Comparison of ENCODE assay signal across 10 cellular contexts in the genomic region with DNA sequence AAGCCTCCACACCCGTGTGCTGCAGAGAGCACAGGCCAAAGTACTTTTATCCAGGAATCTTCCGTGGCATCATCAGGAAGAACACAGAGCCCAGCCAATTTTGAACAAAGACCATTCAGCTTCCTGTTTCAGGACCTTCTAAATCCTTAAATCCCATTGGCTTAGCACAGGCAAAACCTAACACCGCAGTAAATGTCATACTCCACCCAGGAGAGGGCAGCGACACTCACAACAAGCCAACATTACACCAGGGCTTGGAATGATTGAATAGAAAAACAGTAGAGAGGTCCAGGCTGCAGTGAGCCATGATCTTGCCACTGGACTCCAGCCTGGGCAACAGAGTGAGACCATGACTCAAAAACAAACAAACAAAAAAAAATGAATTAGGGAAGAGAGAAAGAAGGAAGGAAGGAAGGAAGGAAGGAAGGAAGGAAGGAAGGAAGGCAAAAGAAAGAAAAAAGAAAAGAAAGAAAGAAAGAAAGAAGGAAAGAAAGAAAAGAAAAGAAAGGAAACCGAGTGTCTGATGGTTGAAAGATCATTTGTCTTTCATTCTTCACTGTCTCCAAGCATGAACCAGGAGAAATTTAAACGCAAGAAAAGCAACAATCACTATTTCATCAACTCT.
DNase-seq lines count a peak whose midpoint lies in the region; ATAC-seq, FAIRE-seq and TF ChIP-seq lines count a peak whose summit lies in the region.
"Had no signal": no experiment of that assay in that cellular context is flagged by ENCODE, and none has a peak within 500 bp of the region (broad histone marks: within the 10 kb centered on the region; RNA-seq: fewer than 3 reads in every experiment).

No MANE protein-coding gene starts in this region.

- TF ChIP-seq CTCF in WTC11 (IDR thresholded peaks at IDR 0.05) (no peak), neural crest cell (conservative IDR thresholded peaks at IDR 0.05) (peak; percentile 24)

- POLR2A ChIA-PET in WTC11 (lab: Charles Lee): interaction anchor here (0.7 kb wide), 1 partner anchor 984 kb away, joined by 3 read pairs; no protein-coding TSS in a partner anchor

- CTCF ChIA-PET in WTC11 (lab: Charles Lee): interaction anchor here (0.7 to 2.1 kb wide), 6 partner anchors 21 to 131 kb away, joined by 3 to 11 read pairs (median 4); no protein-coding TSS in a partner anchor

- intact Hi-C loops in Right ventricle myocardium superior (cut with DNase I): no loop called here

- H3K27ac Mint-ChIP-seq in WTC11 (no peak overlapping the region; the same call in 1 of the 2 replicates), neural crest cell (ENCODE audit: unreplicated experiment) (no peak overlapping the region)

- DNase-seq in HTR-8/SVneo (ENCODE audit: insufficient read length, low spot score) (peak; percentile 21), WTC11 (ENCODE audit: low spot score) (peak; percentile 25), neural crest cell (ENCODE audit: low read depth, low spot score) (no peak), SKM-1 (lab: John Stamatoyannopoulos, UW; ENCODE audit: unreplicated experiment) (no peak), Right ventricle myocardium superior (no peak)
- DNase-seq in activated CD4-positive, alpha-beta T cell treated with anti-CD3 and anti-CD28 coated beads, Interleukin-2, amount 50 U/mL, for 4 hours: no peak
- DNase-seq: T-helper 1 cell had no signal

- H3K4me3 Mint-ChIP-seq in WTC11 (peak overlapping the region; percentile 34; the same call in 1 of the 2 replicates), neural crest cell (peak overlapping the region; percentile 0)
- H3K4me3 Mint-ChIP-seq: central memory CD8-positive, alpha-beta T cell had no signal

- H3K9me3 Mint-ChIP-seq in WTC11 (no peaks in the 10 kb centered on the region), neural crest cell (no peaks in the 10 kb centered on the region)
- H3K9me3 Mint-ChIP-seq: central memory CD8-positive, alpha-beta T cell had no signal

- H3K27me3 Mint-ChIP-seq in WTC11 (ENCODE audit: low read depth) (peaks cover 33% of the 10 kb centered on the region), neural crest cell (ENCODE audit: low read depth) (no peaks in the 10 kb centered on the region)
- H3K27me3 Mint-ChIP-seq: central memory CD8-positive, alpha-beta T cell had no signal

- ATAC-seq in GM18907 (IDR thresholded peaks at IDR 0.05; ENCODE audit: unreplicated experiment) (peak; percentile 80), WTC11 (peak; percentile 90), Right ventricle myocardium superior (ENCODE audit: poor library complexity) (no peak), HG02884 (IDR thresholded peaks at IDR 0.05; ENCODE audit: unreplicated experiment) (no peak)

- H3K4me1 Mint-ChIP-seq in WTC11: peaks cover 20% of the 10 kb centered on the region
- peaks cover 26% of the 10 kb centered on the region for H3K4me1 Mint-ChIP-seq in neural crest cell
- H3K4me1 Mint-ChIP-seq: central memory CD8-positive, alpha-beta T cell had no signal

- FAIRE-seq in HTR-8/SVneo (lab: Jason Lieb, UNC): no peak

- H3K36me3 Mint-ChIP-seq in WTC11 (no peaks in the 10 kb centered on the region), neural crest cell (ENCODE audit: low read depth) (no peaks in the 10 kb centered on the region)

TF ChIP-seq in WTC11, 78 proteins besides CTCF, POLR2A, EP300 and RAD21:
- no peak for TF ChIP-seq ZNF121 (CRISPR knock-in tag; IDR thresholded peaks at IDR 0.05)
- TF ChIP-seq, protein P1, sequence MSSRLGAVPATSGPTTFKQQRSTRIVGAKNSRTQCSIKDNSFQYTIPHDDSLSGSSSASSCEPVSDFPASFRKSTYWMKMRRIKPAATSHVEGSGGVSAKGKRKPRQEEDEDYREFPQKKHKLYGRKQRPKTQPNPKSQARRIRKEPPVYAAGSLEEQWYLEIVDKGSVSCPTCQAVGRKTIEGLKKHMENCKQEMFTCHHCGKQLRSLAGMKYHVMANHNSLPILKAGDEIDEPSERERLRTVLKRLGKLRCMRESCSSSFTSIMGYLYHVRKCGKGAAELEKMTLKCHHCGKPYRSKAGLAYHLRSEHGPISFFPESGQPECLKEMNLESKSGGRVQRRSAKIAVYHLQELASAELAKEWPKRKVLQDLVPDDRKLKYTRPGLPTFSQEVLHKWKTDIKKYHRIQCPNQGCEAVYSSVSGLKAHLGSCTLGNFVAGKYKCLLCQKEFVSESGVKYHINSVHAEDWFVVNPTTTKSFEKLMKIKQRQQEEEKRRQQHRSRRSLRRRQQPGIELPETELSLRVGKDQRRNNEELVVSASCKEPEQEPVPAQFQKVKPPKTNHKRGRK (CRISPR knock-in tag; IDR thresholded peaks at IDR 0.05; ENCODE audit: borderline replicate concordance): peak; percentile 81; the same call in 1 of the 2 replicates
TF ChIP-seq in WTC11: peak in this region for 1.

Comparison
In these comparisons a context has a peak if more than half of its experiments do, and no peak if none do; other contexts are left out.
1. ATAC-seq: peak in GM18907 (single experiment) and WTC11 (single experiment); none in Right ventricle myocardium superior (single experiment) and HG02884 (single experiment).
2. DNase-seq: peak in HTR-8/SVneo (single experiment) and WTC11 (single experiment); none in neural crest cell (single experiment), SKM-1 (single experiment), Right ventricle myocardium superior (single experiment) and activated CD4-positive, alpha-beta T cell treated with anti-CD3 and anti-CD28 coated beads, Interleukin-2, amount 50 U/mL, for 4 hours (0 of 2).